10 cellular contexts compared by ENCODE assay signal in genomic region chr9:86361176-86361575, GRCh38.
"Had no signal": no experiment of that assay in that cellular context is flagged by ENCODE, and none has a peak within 500 bp of the region (broad histone marks: within the 10 kb centered on the region; RNA-seq: fewer than 3 reads in every experiment).

No MANE protein-coding gene starts in this region.

- H3K4me3 Mint-ChIP-seq: HFFc6, IgD-negative memory B cell had no signal

- H3K27ac ChIP-seq: GM23248 had no signal

- H3K9me3 ChIP-seq: HAP-1 had no signal

- H3K9me3 Mint-ChIP-seq: HFFc6 had no signal

- FAIRE-seq: HepG2, HTR-8/SVneo had no signal

- H3K36me3 ChIP-seq: HAP-1 had no signal

- DNase-seq: GM23248, GOT3, H7, HFFc6, KBM-7 had no signal

- H3K27ac Mint-ChIP-seq: HFFc6, IgD-negative memory B cell had no signal

- H3K4me3 ChIP-seq: GM23248, HAP-1 had no signal

- ATAC-seq: HCT116, HepG2 had no signal

- H3K4me1 ChIP-seq: HAP-1 had no signal
